21 cellular contexts compared by ENCODE assay signal in the genomic region with DNA sequence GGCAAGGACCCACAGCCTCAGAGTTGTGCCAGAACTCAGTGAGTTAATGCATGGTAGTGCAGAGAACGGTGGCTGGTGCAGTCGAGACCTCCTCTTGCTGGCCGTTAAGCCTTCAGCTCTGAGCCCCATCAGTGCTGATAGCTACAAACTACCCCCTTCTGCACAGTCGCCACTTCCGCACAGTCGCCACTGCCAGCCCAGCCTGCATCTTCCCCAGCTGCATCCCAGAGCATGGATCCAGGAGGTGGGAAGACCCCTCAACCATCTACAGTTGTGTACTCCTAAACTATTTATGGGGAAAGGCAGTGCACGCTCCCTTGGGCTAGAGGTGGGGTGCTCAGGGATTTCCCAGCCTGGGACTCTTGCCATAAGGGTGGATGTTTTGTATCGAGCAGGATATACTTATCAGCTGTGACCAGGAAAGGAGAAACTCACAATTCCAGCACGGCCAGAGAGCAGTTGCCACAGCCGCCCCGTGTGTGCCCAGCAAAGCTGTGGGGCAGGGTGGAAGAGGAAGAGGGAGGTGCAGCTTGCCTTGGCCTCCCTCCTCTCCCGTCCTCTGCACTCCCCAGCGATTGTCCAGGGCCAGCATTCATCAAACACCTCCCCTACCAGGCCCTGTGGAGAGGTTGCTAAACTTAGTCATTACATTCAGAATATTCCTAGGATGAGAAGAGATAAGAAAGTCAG. TPM values are rescaled to one million over a fixed set of nuclear protein-coding genes. Genes with fewer than 3 reads are reported as not detected.
DNase-seq lines count a peak whose midpoint lies in the region; ATAC-seq and TF ChIP-seq lines count a peak whose summit lies in the region.
"Had no signal": no experiment of that assay in that cellular context is flagged by ENCODE, and none has a peak within 500 bp of the region (broad histone marks: within the 10 kb centered on the region; RNA-seq: fewer than 3 reads in every experiment).

No MANE protein-coding gene starts in this region.

- TF ChIP-seq CTCF in GM13976 (IDR thresholded peaks at IDR 0.05; ENCODE audit: borderline replicate concordance, control extremely low read depth, extremely low read depth, insufficient read depth, missing control alignments) = no peak

- POLR2A ChIA-PET in T-cell (lab: Charles Lee) = no interaction called here

- H3K27me3 Mint-ChIP-seq in T-cell = no peaks in the 10 kb centered on the region
- H3K27me3 Mint-ChIP-seq: activated CD4-positive, alpha-beta T cell treated with anti-CD3 and anti-CD28 coated beads for 36 hours had no signal

- no peaks in the 10 kb centered on the region for H3K4me1 Mint-ChIP-seq in T-cell
- H3K4me1 Mint-ChIP-seq: activated CD4-positive, alpha-beta T cell treated with anti-CD3 and anti-CD28 coated beads for 36 hours had no signal

- peaks cover 0 to 2% (median 0%) of the 10 kb centered on the region in 3 donors for H3K9me3 Mint-ChIP-seq in T-cell

- H3K36me3 Mint-ChIP-seq in T-cell = peaks cover 12% of the 10 kb centered on the region

- H3K27ac Mint-ChIP-seq in T-cell = no peak overlapping the region
- H3K27ac Mint-ChIP-seq: activated CD4-positive, alpha-beta T cell treated with anti-CD3 and anti-CD28 coated beads for 36 hours had no signal

- in situ Hi-C loops in GM13976 (cut with MboI; ENCODE audit: low sequenced_read_pairs, unreplicated experiment) = loop anchor here (10.0 kb wide), 1 partner anchor 330 kb away; no protein-coding TSS in a partner anchor

- ATAC-seq in Right ventricle myocardium inferior = peak; percentile 67
- peak; percentile 32 for ATAC-seq in left colon
- peak; percentile 20 for ATAC-seq in sciatic nerve
- ATAC-seq in T-cell (replicated peaks in 1 of 4) = no peak
- ATAC-seq in HG02763 (IDR thresholded peaks at IDR 0.05; ENCODE audit: unreplicated experiment) = no peak
- ATAC-seq: activated CD4-positive, alpha-beta T cell treated with anti-CD3 and anti-CD28 coated beads for 36 hours; PC-3 had no signal

- CTCF ChIA-PET in T-cell (lab: Charles Lee) = no interaction called here

- DNase-seq in Right ventricle myocardium inferior (ENCODE audit: missing footprints) (no peak), cardiac septum (ENCODE audit: low spot score) (no peak), left colon (no peak), sciatic nerve (ENCODE audit: low spot score) (no peak), T-cell (no peak), GM13976 (ENCODE audit: low spot score) (no peak), Kasumi-1 (lab: John Stamatoyannopoulos, UW) (no peak)
- DNase-seq: activated CD4-positive, alpha-beta T cell treated with anti-CD3 and anti-CD28 coated beads for 36 hours; activated effector memory CD4-positive, alpha-beta T cell treated with anti-CD3 and anti-CD28 coated beads, Interleukin-2, amount 50 U/mL, for 16 hours; C1 segment of cervical spinal cord; DMS 273 treated with DMSO at 0.1 percent for 48 hours; effector CD4-positive, alpha-beta T cell; midbrain; NCI-H1417 treated with DMSO at 0.1 percent for 48 hours; NCI-H2171 treated with DMSO at 0.1 percent for 48 hours; NCI-H774; PC-3; stimulated activated CD4-positive, alpha-beta T cell treated with anti-CD3 and anti-CD28 coated beads, Interleukin-4, amount 100 ng/mL, for 1 hour; substantia nigra; T-helper 9 cell had no signal

- intact Hi-C loops in Right ventricle myocardium inferior (cut with DNase I) = no loop called here
- intact Hi-C loops in cardiac septum (cut with DNase I) = no loop called here
- intact Hi-C loops in left colon (cut with DNase I, micrococcal nuclease) = no loop called here
- intact Hi-C loops in sciatic nerve (cut with DNase I) = no loop called here

- no peak overlapping the region for H3K4me3 Mint-ChIP-seq in T-cell
- H3K4me3 Mint-ChIP-seq: activated CD4-positive, alpha-beta T cell treated with anti-CD3 and anti-CD28 coated beads for 36 hours had no signal

RNA-seq across cellular contexts. Expression of a gene that starts 49.5 kb away (rescaled TPM):
- total RNA-seq in Right ventricle myocardium inferior (10.5 TPM), cardiac septum (19.8 TPM), left colon (10 to 100 TPM; 81.8 to 84.5 TPM), sciatic nerve (72.7 TPM), T-cell (10 to 100 TPM; 39.8 to 55.9 (median 42.6) TPM)

Comparison
In these comparisons a context has a peak if more than half of its experiments do, and no peak if none do; other contexts are left out.
1. ATAC-seq: peak in Right ventricle myocardium inferior (single experiment), left colon (single experiment) and sciatic nerve (single experiment); none in T-cell (0 of 4) and HG02763 (single experiment).